In the genomic region with DNA sequence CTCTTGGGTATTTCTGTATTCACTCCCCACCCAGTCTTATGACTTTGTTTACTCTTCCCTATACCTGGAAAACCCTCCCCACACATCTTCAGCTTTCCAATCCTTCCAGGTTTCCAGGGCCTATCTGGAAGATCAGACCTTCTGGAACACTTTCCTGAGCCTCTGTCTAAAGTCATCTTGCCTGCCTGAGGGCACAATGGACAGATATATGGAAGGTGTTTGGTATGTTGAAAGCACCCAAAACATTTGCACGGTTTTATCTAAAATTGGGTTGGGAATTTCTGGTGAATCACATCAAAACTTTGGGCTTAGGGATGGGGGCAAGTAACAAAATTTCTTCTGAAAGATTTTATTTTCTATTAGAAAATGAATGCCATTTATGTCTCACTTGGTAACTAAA, we compare ENCODE assay signal across 42 cellular contexts. TPM values are rescaled to one million over a fixed set of nuclear protein-coding genes. Genes with fewer than 3 reads are reported as not detected.
"Had no signal": no experiment of that assay in that cellular context is flagged by ENCODE, and none has a peak within 500 bp of the region (broad histone marks: within the 10 kb centered on the region; RNA-seq: fewer than 3 reads in every experiment).

No MANE protein-coding gene starts in this region.

- H3K4me1 Mint-ChIP-seq: activated naive CD4-positive, alpha-beta T cell treated with anti-CD3 and anti-CD28 coated beads, Interleukin-2, amount 10 ng/mL, durations not matched to agents 7 days and 5 days; activated naive CD8-positive, alpha-beta T cell treated with anti-CD3 and anti-CD28 coated beads, Interleukin-2, amount 10 ng/mL, durations not matched to agents 7 days and 5 days; activated naive CD8-positive, alpha-beta T cell treated with anti-CD3 and anti-CD28 coated beads, Interleukin-2, amount 50 U/mL, for 24 hours; activated T-helper 17 cell treated with anti-CD3 and anti-CD28 coated beads, Interleukin-2, amount 50 U/mL, for 72 hours; central memory CD8-positive, alpha-beta T cell had no signal

- H3K36me3 ChIP-seq: adrenal gland, ascending aorta, brain microvascular endothelial cell, breast epithelium had no signal

- FAIRE-seq: bronchial epithelial cell had no signal

- H3K27me3 ChIP-seq: adrenal gland, ascending aorta, body of pancreas, brain microvascular endothelial cell, cardiac muscle cell had no signal

- DNase-seq: activated effector memory CD4-positive, alpha-beta T cell treated with anti-CD3 and anti-CD28 coated beads, Interleukin-2, amount 50 U/mL, for 16 hours; activated effector memory CD4-positive, alpha-beta T cell treated with Interleukin-2 at 50 U/mL for 16 hours; activated gamma-delta T cell; activated gamma-delta T cell treated with Interleukin-2 at 50 U/mL for 16 hours; activated naive CD4-positive, alpha-beta T cell; activated naive CD4-positive, alpha-beta T cell treated with anti-CD3 and anti-CD28 coated beads for 36 hours; activated naive CD4-positive, alpha-beta T cell treated with anti-CD3 and anti-CD28 coated beads, Interleukin-2, amount 10 ng/mL, durations not matched to agents 7 days and 5 days; activated naive CD4-positive, alpha-beta T cell treated with anti-CD3 and anti-CD28 coated beads, Interleukin-2, amount 50 U/mL, for 16 hours; activated naive CD4-positive, alpha-beta T cell treated with Interleukin-2 at 50 U/mL for 16 hours; activated naive CD8-positive, alpha-beta T cell treated with anti-CD3 and anti-CD28 coated beads for 36 hours; activated naive CD8-positive, alpha-beta T cell treated with anti-CD3 and anti-CD28 coated beads, Interleukin-2, amount 10 ng/mL, durations not matched to agents 7 days and 5 days; activated naive CD8-positive, alpha-beta T cell treated with anti-CD3 and anti-CD28 coated beads, Interleukin-2, amount 50 U/mL, for 24 hours; activated T-cell treated with anti-CD3 and anti-CD28 coated beads for 4 hours; activated T-cell treated with anti-CD3 and anti-CD28 coated beads, Interleukin-2, amount 50 U/mL, for 1 hour; activated T-cell treated with anti-CD3 and anti-CD28 coated beads, Interleukin-2, amount 50 U/mL, for 24 hours; activated T-cell treated with anti-CD3 and anti-CD28 coated beads, Interleukin-2, amount 50 U/mL, for 4 hours; activated T-cell treated with anti-CD3 and anti-CD28 coated beads, Interleukin-2, amount 50 U/mL, for 48 hours; activated T-cell treated with anti-CD3 and anti-CD28 coated beads, Interleukin-2, amount 50 U/mL, for 72 hours; adrenal gland; amniotic stem cell; amygdala; anterior cingulate cortex; aorta; body of pancreas; brain microvascular endothelial cell; caudate nucleus; central memory CD4-positive, alpha-beta T cell; cerebellar nuclear complex had no signal

- ATAC-seq: activated naive CD4-positive, alpha-beta T cell treated with anti-CD3 and anti-CD28 coated beads, Interleukin-2, amount 50 U/mL, for 72 hours; activated naive CD8-positive, alpha-beta T cell treated with anti-CD3 and anti-CD28 coated beads, Interleukin-2, amount 50 U/mL, for 24 hours; activated T-cell treated with anti-CD3 and anti-CD28 coated beads, Interleukin-2, amount 50 U/mL, for 4 hours; activated T-cell treated with anti-CD3 and anti-CD28 coated beads, Interleukin-2, amount 50 U/mL, for 72 hours; activated T-helper 17 cell treated with anti-CD3 and anti-CD28 coated beads, Interleukin-2, amount 50 U/mL, for 72 hours; body of pancreas had no signal

- H3K4me3 Mint-ChIP-seq: activated naive CD4-positive, alpha-beta T cell treated with anti-CD3 and anti-CD28 coated beads for 36 hours; activated naive CD4-positive, alpha-beta T cell treated with anti-CD3 and anti-CD28 coated beads, Interleukin-2, amount 10 ng/mL, durations not matched to agents 7 days and 5 days; activated naive CD4-positive, alpha-beta T cell treated with anti-CD3 and anti-CD28 coated beads, Interleukin-2, amount 50 U/mL, for 24 hours; activated naive CD8-positive, alpha-beta T cell; activated naive CD8-positive, alpha-beta T cell treated with anti-CD3 and anti-CD28 coated beads for 36 hours; activated naive CD8-positive, alpha-beta T cell treated with anti-CD3 and anti-CD28 coated beads, Interleukin-2, amount 10 ng/mL, durations not matched to agents 7 days and 5 days; activated naive CD8-positive, alpha-beta T cell treated with anti-CD3 and anti-CD28 coated beads, Interleukin-2, amount 50 U/mL, for 24 hours; activated T-cell treated with anti-CD3 and anti-CD28 coated beads, Interleukin-2, amount 50 U/mL, for 24 hours; activated T-cell treated with anti-CD3 and anti-CD28 coated beads, Interleukin-2, amount 50 U/mL, for 4 hours; activated T-cell treated with anti-CD3 and anti-CD28 coated beads, Interleukin-2, amount 50 U/mL, for 72 hours; activated T-helper 17 cell treated with anti-CD3 and anti-CD28 coated beads, Interleukin-2, amount 50 U/mL, for 72 hours; brain; central memory CD8-positive, alpha-beta T cell had no signal

- H3K4me3 ChIP-seq: adrenal gland, ascending aorta, body of pancreas, breast epithelium, cardiac muscle cell had no signal

- H3K4me1 ChIP-seq: ascending aorta, breast epithelium had no signal

- H3K27ac Mint-ChIP-seq: activated naive CD4-positive, alpha-beta T cell treated with anti-CD3 and anti-CD28 coated beads for 36 hours; activated naive CD4-positive, alpha-beta T cell treated with anti-CD3 and anti-CD28 coated beads, Interleukin-2, amount 10 ng/mL, durations not matched to agents 7 days and 5 days; activated naive CD4-positive, alpha-beta T cell treated with anti-CD3 and anti-CD28 coated beads, Interleukin-2, amount 50 U/mL, for 24 hours; activated naive CD4-positive, alpha-beta T cell treated with anti-CD3 and anti-CD28 coated beads, Interleukin-2, amount 50 U/mL, for 72 hours; activated naive CD8-positive, alpha-beta T cell; activated naive CD8-positive, alpha-beta T cell treated with anti-CD3 and anti-CD28 coated beads for 36 hours; activated naive CD8-positive, alpha-beta T cell treated with anti-CD3 and anti-CD28 coated beads, Interleukin-2, amount 10 ng/mL, durations not matched to agents 7 days and 5 days; activated naive CD8-positive, alpha-beta T cell treated with anti-CD3 and anti-CD28 coated beads, Interleukin-2, amount 50 U/mL, for 24 hours; activated T-cell treated with anti-CD3 and anti-CD28 coated beads, Interleukin-2, amount 50 U/mL, for 24 hours; activated T-cell treated with anti-CD3 and anti-CD28 coated beads, Interleukin-2, amount 50 U/mL, for 72 hours; activated T-helper 17 cell treated with anti-CD3 and anti-CD28 coated beads, Interleukin-2, amount 50 U/mL, for 72 hours; activated T-helper 2 cell treated with anti-CD3 and anti-CD28 coated beads, Interferon-gamma antibody, Interleukin-2, Interleukin-4, amounts not matched to agents 10 μg/mL and 5 μg/mL and 100 μg/mL, durations not matched to agents 14 hours and 24 hours and 36 hours; brain had no signal

- H3K27ac ChIP-seq: adrenal gland, ascending aorta, body of pancreas, brain microvascular endothelial cell, cardiac muscle cell had no signal

- H3K36me3 Mint-ChIP-seq: activated naive CD4-positive, alpha-beta T cell treated with anti-CD3 and anti-CD28 coated beads, Interleukin-2, amount 10 ng/mL, durations not matched to agents 7 days and 5 days; activated naive CD4-positive, alpha-beta T cell treated with anti-CD3 and anti-CD28 coated beads, Interleukin-2, amount 50 U/mL, for 24 hours; activated naive CD4-positive, alpha-beta T cell treated with anti-CD3 and anti-CD28 coated beads, Interleukin-2, amount 50 U/mL, for 72 hours; activated naive CD8-positive, alpha-beta T cell; activated naive CD8-positive, alpha-beta T cell treated with anti-CD3 and anti-CD28 coated beads for 36 hours; brain had no signal

- H3K27me3 Mint-ChIP-seq: activated naive CD4-positive, alpha-beta T cell treated with anti-CD3 and anti-CD28 coated beads, Interleukin-2, amount 10 ng/mL, durations not matched to agents 7 days and 5 days; activated naive CD4-positive, alpha-beta T cell treated with anti-CD3 and anti-CD28 coated beads, Interleukin-2, amount 50 U/mL, for 24 hours; activated naive CD8-positive, alpha-beta T cell; activated naive CD8-positive, alpha-beta T cell treated with anti-CD3 and anti-CD28 coated beads for 36 hours; activated naive CD8-positive, alpha-beta T cell treated with anti-CD3 and anti-CD28 coated beads, Interleukin-2, amount 10 ng/mL, durations not matched to agents 7 days and 5 days; activated naive CD8-positive, alpha-beta T cell treated with anti-CD3 and anti-CD28 coated beads, Interleukin-2, amount 50 U/mL, for 24 hours; activated T-helper 17 cell treated with anti-CD3 and anti-CD28 coated beads, Interleukin-2, amount 50 U/mL, for 72 hours; brain; central memory CD8-positive, alpha-beta T cell had no signal

- H3K9me3 Mint-ChIP-seq: activated naive CD4-positive, alpha-beta T cell treated with anti-CD3 and anti-CD28 coated beads for 36 hours; activated naive CD4-positive, alpha-beta T cell treated with anti-CD3 and anti-CD28 coated beads, Interleukin-2, amount 10 ng/mL, durations not matched to agents 7 days and 5 days; activated naive CD4-positive, alpha-beta T cell treated with anti-CD3 and anti-CD28 coated beads, Interleukin-2, amount 50 U/mL, for 24 hours; activated naive CD4-positive, alpha-beta T cell treated with anti-CD3 and anti-CD28 coated beads, Interleukin-2, amount 50 U/mL, for 72 hours; activated naive CD8-positive, alpha-beta T cell treated with anti-CD3 and anti-CD28 coated beads for 36 hours; activated naive CD8-positive, alpha-beta T cell treated with anti-CD3 and anti-CD28 coated beads, Interleukin-2, amount 10 ng/mL, durations not matched to agents 7 days and 5 days; activated naive CD8-positive, alpha-beta T cell treated with anti-CD3 and anti-CD28 coated beads, Interleukin-2, amount 50 U/mL, for 24 hours; activated T-cell treated with anti-CD3 and anti-CD28 coated beads, Interleukin-2, amount 50 U/mL, for 24 hours; activated T-cell treated with anti-CD3 and anti-CD28 coated beads, Interleukin-2, amount 50 U/mL, for 4 hours; activated T-cell treated with anti-CD3 and anti-CD28 coated beads, Interleukin-2, amount 50 U/mL, for 72 hours; activated T-helper 17 cell treated with anti-CD3 and anti-CD28 coated beads, Interleukin-2, amount 50 U/mL, for 72 hours; activated T-helper 2 cell treated with anti-CD3 and anti-CD28 coated beads, Interferon-gamma antibody, Interleukin-2, Interleukin-4, amounts not matched to agents 10 μg/mL and 5 μg/mL and 100 μg/mL, durations not matched to agents 14 hours and 24 hours and 36 hours; brain; central memory CD8-positive, alpha-beta T cell had no signal

- H3K9me3 ChIP-seq: adrenal gland, ascending aorta, body of pancreas, breast epithelium had no signal

RNA-seq across cellular contexts. Expression of a gene that starts 16.0 kb away (rescaled TPM):
- total RNA-seq: activated naive CD4-positive, alpha-beta T cell treated with anti-CD3 and anti-CD28 coated beads for 36 hours; activated naive CD4-positive, alpha-beta T cell treated with anti-CD3 and anti-CD28 coated beads, Interleukin-2, amount 50 U/mL, for 72 hours; activated naive CD8-positive, alpha-beta T cell treated with anti-CD3 and anti-CD28 coated beads for 36 hours; activated naive CD8-positive, alpha-beta T cell treated with anti-CD3 and anti-CD28 coated beads, Interleukin-2, amount 10 ng/mL, durations not matched to agents 7 days and 5 days; activated T-cell treated with anti-CD3 and anti-CD28 coated beads, Interleukin-2, amount 50 U/mL, for 4 hours; activated T-cell treated with anti-CD3 and anti-CD28 coated beads, Interleukin-2, amount 50 U/mL, for 72 hours; activated T-helper 17 cell treated with anti-CD3 and anti-CD28 coated beads, Interleukin-2, amount 50 U/mL, for 72 hours; activated T-helper 2 cell treated with anti-CD3 and anti-CD28 coated beads, Interferon-gamma antibody, Interleukin-2, Interleukin-4, amounts not matched to agents 10 μg/mL and 5 μg/mL and 100 μg/mL, durations not matched to agents 14 hours and 24 hours and 36 hours; aorta; bronchial epithelial cell; cardiac septum had no signal
- polyA plus RNA-seq: aorta had no signal

RNA-seq across cellular contexts. Expression of a gene that starts 33.1 kb away (rescaled TPM):
- total RNA-seq: activated naive CD4-positive, alpha-beta T cell treated with anti-CD3 and anti-CD28 coated beads for 36 hours; activated naive CD4-positive, alpha-beta T cell treated with anti-CD3 and anti-CD28 coated beads, Interleukin-2, amount 50 U/mL, for 72 hours; activated naive CD8-positive, alpha-beta T cell treated with anti-CD3 and anti-CD28 coated beads for 36 hours; activated naive CD8-positive, alpha-beta T cell treated with anti-CD3 and anti-CD28 coated beads, Interleukin-2, amount 10 ng/mL, durations not matched to agents 7 days and 5 days; activated T-cell treated with anti-CD3 and anti-CD28 coated beads, Interleukin-2, amount 50 U/mL, for 4 hours; activated T-cell treated with anti-CD3 and anti-CD28 coated beads, Interleukin-2, amount 50 U/mL, for 72 hours; activated T-helper 17 cell treated with anti-CD3 and anti-CD28 coated beads, Interleukin-2, amount 50 U/mL, for 72 hours; activated T-helper 2 cell treated with anti-CD3 and anti-CD28 coated beads, Interferon-gamma antibody, Interleukin-2, Interleukin-4, amounts not matched to agents 10 μg/mL and 5 μg/mL and 100 μg/mL, durations not matched to agents 14 hours and 24 hours and 36 hours; aorta; ascending aorta; astrocyte; body of pancreas; bronchial epithelial cell; cardiac muscle cell; cardiac septum; chondrocyte had no signal
- polyA plus RNA-seq: aorta had no signal
